ENCODE assay signal across 2 cellular contexts in the genomic region with DNA sequence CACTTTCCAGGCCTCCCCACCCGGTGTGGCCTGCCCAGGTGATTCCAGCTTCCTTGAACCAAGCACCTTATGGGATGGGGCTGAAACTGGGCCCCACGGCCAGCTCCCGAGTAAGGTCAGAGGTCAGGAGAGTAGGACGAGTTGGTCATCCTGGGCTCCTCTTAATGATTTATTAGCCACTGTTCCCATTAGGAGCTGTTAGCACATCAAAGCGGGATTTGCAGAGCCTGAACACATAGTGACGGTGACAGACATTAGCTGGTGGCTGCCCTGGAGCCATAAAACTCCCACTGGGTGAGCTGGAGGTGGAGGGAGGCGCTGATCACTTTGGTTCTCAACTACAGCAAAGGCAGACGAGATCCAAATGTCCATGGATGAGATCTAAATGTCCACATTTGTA.
TF ChIP-seq lines count a peak whose summit lies in the region.

No MANE protein-coding gene starts in this region.

TF ChIP-seq in HEK293, 187 proteins besides CTCF, POLR2A, EP300 and RAD21:
- TF ChIP-seq, protein P1, sequence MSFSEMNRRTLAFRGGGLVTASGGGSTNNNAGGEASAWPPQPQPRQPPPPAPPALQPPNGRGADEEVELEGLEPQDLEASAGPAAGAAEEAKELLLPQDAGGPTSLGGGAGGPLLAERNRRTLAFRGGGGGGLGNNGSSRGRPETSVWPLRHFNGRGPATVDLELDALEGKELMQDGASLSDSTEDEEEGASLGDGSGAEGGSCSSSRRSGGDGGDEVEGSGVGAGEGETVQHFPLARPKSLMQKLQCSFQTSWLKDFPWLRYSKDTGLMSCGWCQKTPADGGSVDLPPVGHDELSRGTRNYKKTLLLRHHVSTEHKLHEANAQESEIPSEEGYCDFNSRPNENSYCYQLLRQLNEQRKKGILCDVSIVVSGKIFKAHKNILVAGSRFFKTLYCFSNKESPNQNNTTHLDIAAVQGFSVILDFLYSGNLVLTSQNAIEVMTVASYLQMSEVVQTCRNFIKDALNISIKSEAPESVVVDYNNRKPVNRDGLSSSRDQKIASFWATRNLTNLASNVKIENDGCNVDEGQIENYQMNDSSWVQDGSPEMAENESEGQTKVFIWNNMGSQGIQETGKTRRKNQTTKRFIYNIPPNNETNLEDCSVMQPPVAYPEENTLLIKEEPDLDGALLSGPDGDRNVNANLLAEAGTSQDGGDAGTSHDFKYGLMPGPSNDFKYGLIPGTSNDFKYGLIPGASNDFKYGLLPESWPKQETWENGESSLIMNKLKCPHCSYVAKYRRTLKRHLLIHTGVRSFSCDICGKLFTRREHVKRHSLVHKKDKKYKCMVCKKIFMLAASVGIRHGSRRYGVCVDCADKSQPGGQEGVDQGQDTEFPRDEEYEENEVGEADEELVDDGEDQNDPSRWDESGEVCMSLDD (tag by site-specific recombination; IDR thresholded peaks at IDR 0.05): no peak
- TF ChIP-seq ZNF112 (tag by site-specific recombination; IDR thresholded peaks at IDR 0.05): no peak
- no peak for TF ChIP-seq KLF8 (tag by site-specific recombination; IDR thresholded peaks at IDR 0.05)
- 0 out of 2 replicates have a peak, but pooled peaks have one; percentile 4 for TF ChIP-seq ZNF140 (tag by site-specific recombination; IDR thresholded peaks at IDR 0.05)
- no peak for TF ChIP-seq YY2 (tag by site-specific recombination; IDR thresholded peaks at IDR 0.05)
- TF ChIP-seq ZNF610 (tag by site-specific recombination; IDR thresholded peaks at IDR 0.05; ENCODE audit: borderline replicate concordance): no peak
- no peak for TF ChIP-seq ZNF248 (tag by site-specific recombination; IDR thresholded peaks at IDR 0.05)

TF ChIP-seq in H1, 55 proteins besides CTCF, POLR2A, EP300 and RAD21:
- no peak for TF ChIP-seq HDAC6 (IDR thresholded peaks at IDR 0.05; ENCODE audit: low read depth, low read length)
- TF ChIP-seq CBX5 (IDR thresholded peaks at IDR 0.05; ENCODE audit: low read depth, low read length): no peak
- no peak for TF ChIP-seq RFX5 (IDR thresholded peaks at IDR 0.05; ENCODE audit: borderline replicate concordance, low read depth, low read length)
- no peak for TF ChIP-seq CHD2 (IDR thresholded peaks at IDR 0.05; ENCODE audit: low read length)
- TF ChIP-seq, protein P2, sequence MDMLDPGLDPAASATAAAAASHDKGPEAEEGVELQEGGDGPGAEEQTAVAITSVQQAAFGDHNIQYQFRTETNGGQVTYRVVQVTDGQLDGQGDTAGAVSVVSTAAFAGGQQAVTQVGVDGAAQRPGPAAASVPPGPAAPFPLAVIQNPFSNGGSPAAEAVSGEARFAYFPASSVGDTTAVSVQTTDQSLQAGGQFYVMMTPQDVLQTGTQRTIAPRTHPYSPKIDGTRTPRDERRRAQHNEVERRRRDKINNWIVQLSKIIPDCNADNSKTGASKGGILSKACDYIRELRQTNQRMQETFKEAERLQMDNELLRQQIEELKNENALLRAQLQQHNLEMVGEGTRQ (IDR thresholded peaks at IDR 0.05; ENCODE audit: low read length): no peak
- TF ChIP-seq JUN (IDR thresholded peaks at IDR 0.05; ENCODE audit: low read depth, low read length): no peak
- TF ChIP-seq POU5F1 (IDR thresholded peaks at IDR 0.05; ENCODE audit: low read depth, low read length): no peak
- TF ChIP-seq SIRT6 (IDR thresholded peaks at IDR 0.05; ENCODE audit: low read length): no peak
- no peak for TF ChIP-seq CEBPB (IDR thresholded peaks at IDR 0.05; ENCODE audit: low read depth, low read length)
- no peak for TF ChIP-seq SIN3A (conservative IDR thresholded peaks at IDR 0.05 in 1 of 2, IDR thresholded peaks at IDR 0.05 in 1 of 2; ENCODE audit: low read depth in 1 of 2, low read length in 2 of 2)
- no peak for TF ChIP-seq CBX8 (IDR thresholded peaks at IDR 0.05; ENCODE audit: borderline replicate concordance, low read depth, low read length)
- TF ChIP-seq NRF1 (IDR thresholded peaks at IDR 0.05; ENCODE audit: low read depth, low read length): no peak
- TF ChIP-seq FOSL1 (IDR thresholded peaks at IDR 0.05; ENCODE audit: insufficient read depth, low read depth, low read length): no peak
- no peak for TF ChIP-seq SUZ12 (IDR thresholded peaks at IDR 0.05; ENCODE audit: low read length)
- no peak for TF ChIP-seq PHF8 (conservative IDR thresholded peaks at IDR 0.05; ENCODE audit: low read depth, low read length)
- TF ChIP-seq KDM1A (IDR thresholded peaks at IDR 0.05; ENCODE audit: borderline replicate concordance, low read length): no peak
- TF ChIP-seq KDM5A (IDR thresholded peaks at IDR 0.05; ENCODE audit: low read length): no peak
- no peak for TF ChIP-seq SP1 (IDR thresholded peaks at IDR 0.05; ENCODE audit: low read depth, low read length)
